ENCODE assay signal across 8 cellular contexts in genomic region chr17:47188799-47189731, GRCh38. TPM values are rescaled to one million over a fixed set of nuclear protein-coding genes. Genes with fewer than 3 reads are reported as not detected.
DNase-seq lines count a peak whose midpoint lies in the region; ATAC-seq and TF ChIP-seq lines count a peak whose summit lies in the region.

Gene CDC27, minus strand, starts transcription at chr17:47189295. Its CDS starts 123 bp downstream, at chr17:47189172.

- H3K4me1 ChIP-seq in lung (ENCODE audit: control insufficient read depth in 2 of 2, insufficient read depth in 2 of 2, low read length in 2 of 2), result peaks cover 0 to 14% of the 10 kb centered on the region in 2 donors

- H3K27me3 ChIP-seq in lung (ENCODE audit: control insufficient read depth, insufficient read depth), result no peaks in the 10 kb centered on the region

- peak within 1 kb of the TSS; percentile 90 to 93 for H3K27ac ChIP-seq in lung (ENCODE audit: low read depth in 1 of 2, low read length in 1 of 2)

- DNase-seq in CMK (ENCODE audit: low read depth) (peak; percentile 92), GM20000 (ENCODE audit: low spot score) (peak; percentile 92), HT-29 (ENCODE audit: low spot score) (peak; percentile 100), NOMO-1 (lab: John Stamatoyannopoulos, UW; ENCODE audit: unreplicated experiment in 2 of 2) (peak; percentile 96 to 98), lung (ENCODE audit: low spot score) (peak; percentile 99)
- DNase-seq in effector CD8-positive, alpha-beta T cell (lab: John Stamatoyannopoulos, UW), result peak; percentile 100
- DNase-seq in stimulated activated CD4-positive, alpha-beta T cell treated with anti-CD3 and anti-CD28 coated beads, TNF-alpha, amount 100 ng/mL, for 4 hours (ENCODE audit: low read depth in 3 of 3), result peak; percentile 100

- CTCF ChIA-PET in activated CD8-positive, alpha-beta memory T cell treated with anti-CD3 and anti-CD28 coated beads for 36 hours (lab: Charles Lee), result interaction anchor here (2.1 kb wide), 1 partner anchor 15 kb away, joined by 9 read pairs; no protein-coding TSS in a partner anchor

- 0% methylated on average over 66 of the region's 66 CpGs for WGBS in lung, 2 donors

- H3K9me3 ChIP-seq in lung (ENCODE audit: control insufficient read depth in 2 of 2, insufficient read depth in 1 of 2, low read length in 1 of 2), result no peaks in the 10 kb centered on the region

- H3K4me3 ChIP-seq in lung, result peak within 1 kb of the TSS; percentile 50

- H3K36me3 ChIP-seq in lung (ENCODE audit: control insufficient read depth in 2 of 2, insufficient read depth in 2 of 2, low read length in 2 of 2), result no peaks in the 10 kb centered on the region

- no peak for TF ChIP-seq CTCF in GM20000 (IDR thresholded peaks at IDR 0.05; ENCODE audit: extremely low read depth, missing control alignments)
- TF ChIP-seq CTCF in lung (IDR thresholded peaks at IDR 0.05; ENCODE audit: control extremely low read depth, extremely low read depth), result no peak

- peak; percentile 98 for ATAC-seq in lung (ENCODE audit: insufficient read depth, low FRiP score)

- POLR2A ChIA-PET in activated CD8-positive, alpha-beta memory T cell treated with anti-CD3 and anti-CD28 coated beads for 36 hours (lab: Charles Lee), result no interaction called here

RNA-seq across cellular contexts. Expression of gene CDC27, which starts in this region (rescaled TPM):
- 36.1 and 43.2 TPM in 2 replicates for total RNA-seq in HT-29 (2014; rRNA removed; shearing (Covaris generic))
- total RNA-seq in activated CD8-positive, alpha-beta memory T cell treated with anti-CD3 and anti-CD28 coated beads for 36 hours, result 100 to 1,000 TPM; 124 to 126 TPM
- 10 to 100 TPM; 66.0 to 74.1 TPM for total RNA-seq in lung
- 10 to 100 TPM; 13.6 to 26.1 TPM for polyA plus RNA-seq in lung

Comparison
In these comparisons a context has a peak if more than half of its experiments do, and no peak if none do; other contexts are left out.
1. Peak in every context shown above with its lines: DNase-seq, ATAC-seq, H3K4me3 ChIP-seq and H3K27ac ChIP-seq.